Comparison of ENCODE assay signal across 8 cellular contexts in the genomic region with DNA sequence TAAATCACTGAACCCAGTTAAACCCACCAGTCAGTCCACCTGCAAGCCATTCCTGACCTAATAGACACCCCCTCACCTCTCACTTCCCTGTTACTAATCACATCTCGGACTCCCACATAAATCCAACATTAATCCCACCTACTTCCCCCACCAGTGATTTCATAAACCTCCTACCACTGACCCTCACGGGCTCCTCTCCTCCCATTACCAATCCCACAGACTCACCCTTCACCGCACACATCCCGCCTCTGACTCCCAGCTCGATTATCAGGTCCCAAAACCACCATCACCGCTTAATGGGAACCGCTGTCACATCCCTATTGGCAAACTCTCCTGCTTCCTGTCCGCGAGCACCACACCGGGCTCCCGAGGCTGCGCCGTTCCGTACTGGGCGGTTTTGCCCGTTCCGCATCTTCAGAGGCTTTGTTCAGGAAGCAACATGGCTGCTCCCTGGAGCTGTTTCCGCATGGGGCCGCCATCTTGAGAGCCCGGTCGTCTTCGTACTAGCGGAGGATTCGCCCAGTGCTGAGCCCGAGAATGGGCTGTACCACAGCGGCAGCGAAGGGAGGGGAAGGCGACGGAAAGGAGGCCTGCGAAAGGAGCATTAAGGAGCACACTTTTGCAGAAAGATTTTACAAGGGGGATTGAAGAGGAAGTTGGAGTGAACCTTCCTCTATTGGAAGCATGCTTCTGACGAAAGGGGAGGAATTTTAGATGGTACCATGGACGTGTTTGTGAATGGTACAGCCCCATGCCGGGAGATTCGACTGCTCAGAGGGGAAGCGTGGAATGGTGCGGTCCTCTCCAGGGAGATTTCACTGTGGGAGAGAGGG. TPM values are rescaled to one million over a fixed set of nuclear protein-coding genes. Genes with fewer than 3 reads are reported as not detected.
DNase-seq lines count a peak whose midpoint lies in the region; ATAC-seq and TF ChIP-seq lines count a peak whose summit lies in the region.

A gene (minus strand): TSS at position 502 of the 833 bp plus-strand sequence. CDS start 1,825 bp downstream, outside the sequence.

- H3K27ac Mint-ChIP-seq in endothelial cell (ENCODE audit: unreplicated experiment) = peak within 1 kb of the TSS; percentile 99

- peaks cover 54% of the 10 kb centered on the region for H3K36me3 Mint-ChIP-seq in endothelial cell (ENCODE audit: low read depth, unreplicated experiment)

- H3K27me3 Mint-ChIP-seq in endothelial cell (ENCODE audit: unreplicated experiment) = peaks cover 3% of the 10 kb centered on the region

- DNase-seq in NCI-H226 = peak; percentile 8
- DNase-seq in activated CD8-positive, alpha-beta memory T cell treated with anti-CD3 and anti-CD28 coated beads, Interleukin-2, amount 50 U/mL, for 48 hours = peak; percentile 57
- DNase-seq in endothelial cell (ENCODE audit: low spot score) = peak; percentile 78
- peak; percentile 90 for DNase-seq in medulla oblongata (ENCODE audit: extremely low spot score)
- peak; percentile 0 to 19 (median 12) for DNase-seq in stimulated activated CD4-positive, alpha-beta T cell treated with anti-CD3 and anti-CD28 coated beads, TNF-alpha, amount 100 ng/mL, for 1 hour (ENCODE audit: low read depth in 3 of 3, low spot score in 1 of 3)
- DNase-seq in T-helper 9 cell = no peak

- ATAC-seq in GM21360 (IDR thresholded peaks at IDR 0.05; ENCODE audit: unreplicated experiment) = peak; percentile 67
- no peak for ATAC-seq in HG03439 (IDR thresholded peaks at IDR 0.05; ENCODE audit: unreplicated experiment)

- peak within 1 kb of the TSS; percentile 96 for H3K4me3 Mint-ChIP-seq in endothelial cell (ENCODE audit: unreplicated experiment)

- H3K4me1 Mint-ChIP-seq in endothelial cell (ENCODE audit: unreplicated experiment) = peaks cover 12% of the 10 kb centered on the region

- no peak for TF ChIP-seq CTCF in endothelial cell (IDR thresholded peaks at IDR 0.05; ENCODE audit: unreplicated experiment)

- H3K9me3 Mint-ChIP-seq in endothelial cell (ENCODE audit: unreplicated experiment) = peaks cover 27% of the 10 kb centered on the region

RNA-seq across cellular contexts. Expression of the gene that starts here (rescaled TPM):
- total RNA-seq in endothelial cell (ENCODE audit: unreplicated experiment) = 11.1 TPM
